ENCODE assay signal across 28 cellular contexts in genomic region chr3:22161315-22161714, GRCh38.
"Had no signal": no experiment of that assay in that cellular context is flagged by ENCODE, and none has a peak within 500 bp of the region (broad histone marks: within the 10 kb centered on the region; RNA-seq: fewer than 3 reads in every experiment).

No MANE protein-coding gene starts in this region.

- H3K9me3 ChIP-seq: ascending aorta had no signal

- H3K4me1 ChIP-seq: ascending aorta had no signal

- H3K36me3 ChIP-seq: ascending aorta had no signal

- FAIRE-seq: TTC549 had no signal

- H3K4me3 ChIP-seq: ascending aorta had no signal

- H3K27ac ChIP-seq: ascending aorta, VCaP had no signal

- ATAC-seq: activated CD8-positive, alpha-beta memory T cell treated with anti-CD3 and anti-CD28 coated beads, Interleukin-2, amount 10 ng/mL, durations not matched to agents 7 days and 5 days; activated CD8-positive, alpha-beta T cell treated with anti-CD3 and anti-CD28 coated beads, Interleukin-2, amount 10 ng/mL, durations not matched to agents 7 days and 5 days; activated naive CD8-positive, alpha-beta T cell treated with anti-CD3 and anti-CD28 coated beads, Interleukin-2, amount 50 U/mL, for 24 hours had no signal

- H3K27me3 ChIP-seq: ascending aorta had no signal

- DNase-seq: activated B cell treated with CpG ODN at 0.5 μM for 24 hours; activated CD4-positive, alpha-beta memory T cell treated with anti-CD3 and anti-CD28 coated beads, Interleukin-2, amount 10 ng/mL, durations not matched to agents 7 days and 5 days; activated CD4-positive, alpha-beta T cell treated with anti-CD3 and anti-CD28 coated beads for 4 hours; activated CD4-positive, alpha-beta T cell treated with anti-CD3 and anti-CD28 coated beads, Interleukin-2, amount 10 ng/mL, durations not matched to agents 24 days and 14 days; activated CD4-positive, alpha-beta T cell treated with anti-CD3 and anti-CD28 coated beads, Interleukin-2, amount 50 U/mL, for 1 hour; activated CD4-positive, alpha-beta T cell treated with anti-CD3 and anti-CD28 coated beads, Interleukin-2, amount 50 U/mL, for 4 hours; activated CD4-positive, CD25-positive, alpha-beta regulatory T cell treated with anti-CD3 and anti-CD28 coated beads, Interleukin-2, amount 50 U/mL, for 72 hours; activated CD8-positive, alpha-beta memory T cell treated with anti-CD3 and anti-CD28 coated beads for 24 hours; activated CD8-positive, alpha-beta memory T cell treated with anti-CD3 and anti-CD28 coated beads, Interleukin-2, amount 10 ng/mL, durations not matched to agents 7 days and 5 days; activated CD8-positive, alpha-beta memory T cell treated with anti-CD3 and anti-CD28 coated beads, Interleukin-2, amount 50 U/mL, for 48 hours; activated CD8-positive, alpha-beta T cell treated with anti-CD3 and anti-CD28 coated beads, Interleukin-2, amount 10 ng/mL, durations not matched to agents 7 days and 5 days; activated effector memory CD4-positive, alpha-beta T cell treated with Interleukin-2 at 50 U/mL for 16 hours; activated gamma-delta T cell; activated naive CD4-positive, alpha-beta T cell treated with anti-CD3 and anti-CD28 coated beads, Interleukin-2, amount 10 ng/mL, durations not matched to agents 7 days and 5 days; activated naive CD4-positive, alpha-beta T cell treated with Interleukin-2 at 50 U/mL for 16 hours; activated naive CD8-positive, alpha-beta T cell treated with anti-CD3 and anti-CD28 coated beads, Interleukin-2, amount 10 ng/mL, durations not matched to agents 7 days and 5 days; activated naive CD8-positive, alpha-beta T cell treated with anti-CD3 and anti-CD28 coated beads, Interleukin-2, amount 50 U/mL, for 24 hours; activated T-cell treated with anti-CD3 and anti-CD28 coated beads, Interleukin-2, amount 50 U/mL, for 24 hours; activated T-cell treated with anti-CD3 and anti-CD28 coated beads, Interleukin-2, amount 50 U/mL, for 48 hours; amygdala; anterior cingulate cortex; central memory CD4-positive, alpha-beta T cell; T-helper 1 cell; T-helper 2 cell; T-helper 9 cell had no signal
